Comparison of ENCODE assay signal across 2 cellular contexts in the genomic region with DNA sequence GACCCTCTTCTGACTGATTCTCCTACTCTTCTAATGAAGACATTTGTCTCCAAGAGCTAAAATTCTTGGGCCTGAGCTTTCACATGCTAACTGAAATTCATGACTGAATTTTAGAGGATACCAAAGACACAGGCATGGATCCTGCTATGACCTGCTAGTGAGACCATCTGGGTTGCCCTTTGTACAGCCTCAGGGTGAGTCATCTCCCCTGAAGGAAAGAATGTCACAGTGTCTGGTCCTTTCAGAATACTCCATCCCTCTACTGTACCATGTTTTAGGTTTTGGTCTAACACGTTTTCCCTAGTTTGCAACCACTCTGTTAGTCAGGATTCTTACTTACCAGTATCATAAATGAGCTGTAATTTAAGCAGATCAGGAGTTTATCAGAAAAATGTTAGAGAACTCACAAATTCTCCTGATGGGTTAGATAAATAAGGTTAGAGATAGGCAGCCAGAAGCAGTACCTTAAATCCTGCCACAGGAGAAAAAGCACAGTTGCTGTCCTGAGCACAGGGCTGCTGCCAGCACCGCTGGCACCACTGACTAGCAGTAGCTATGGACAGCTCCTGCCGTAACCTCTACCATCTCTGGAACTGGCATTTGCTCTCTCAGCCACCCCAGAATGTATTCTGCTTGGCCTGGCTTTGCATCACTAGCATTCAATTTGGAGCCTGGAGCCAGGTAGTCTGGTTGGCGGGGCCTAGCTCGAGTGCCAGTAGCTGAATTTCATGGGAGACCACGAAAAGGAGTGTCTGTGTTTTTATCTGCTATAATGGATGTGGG.
TF ChIP-seq lines count a peak whose summit lies in the region.

No MANE protein-coding gene starts in this region.

TF ChIP-seq in A549, 52 proteins besides CTCF, POLR2A, EP300 and RAD21:
- TF ChIP-seq FOSL2 (IDR thresholded peaks at IDR 0.05): no peak
- TF ChIP-seq FOSL2 (CRISPR knock-in tag; IDR thresholded peaks at IDR 0.05): peak; percentile 41; the same call in 1 of the 2 replicates
- TF ChIP-seq HOXB5 (CRISPR knock-in tag; IDR thresholded peaks at IDR 0.05): no peak

TF ChIP-seq in HCT116, 20 proteins besides CTCF, POLR2A, EP300 and RAD21:
- no peak for TF ChIP-seq EGR1 (IDR thresholded peaks at IDR 0.05; ENCODE audit: low read depth)
- TF ChIP-seq ELF1 (IDR thresholded peaks at IDR 0.05; ENCODE audit: borderline replicate concordance, low read depth): no peak
- TF ChIP-seq SRF (IDR thresholded peaks at IDR 0.05; ENCODE audit: low read depth): no peak
- no peak for TF ChIP-seq EZH2phosphoT487 (IDR thresholded peaks at IDR 0.05; ENCODE audit: borderline replicate concordance)
- TF ChIP-seq, protein P1, sequence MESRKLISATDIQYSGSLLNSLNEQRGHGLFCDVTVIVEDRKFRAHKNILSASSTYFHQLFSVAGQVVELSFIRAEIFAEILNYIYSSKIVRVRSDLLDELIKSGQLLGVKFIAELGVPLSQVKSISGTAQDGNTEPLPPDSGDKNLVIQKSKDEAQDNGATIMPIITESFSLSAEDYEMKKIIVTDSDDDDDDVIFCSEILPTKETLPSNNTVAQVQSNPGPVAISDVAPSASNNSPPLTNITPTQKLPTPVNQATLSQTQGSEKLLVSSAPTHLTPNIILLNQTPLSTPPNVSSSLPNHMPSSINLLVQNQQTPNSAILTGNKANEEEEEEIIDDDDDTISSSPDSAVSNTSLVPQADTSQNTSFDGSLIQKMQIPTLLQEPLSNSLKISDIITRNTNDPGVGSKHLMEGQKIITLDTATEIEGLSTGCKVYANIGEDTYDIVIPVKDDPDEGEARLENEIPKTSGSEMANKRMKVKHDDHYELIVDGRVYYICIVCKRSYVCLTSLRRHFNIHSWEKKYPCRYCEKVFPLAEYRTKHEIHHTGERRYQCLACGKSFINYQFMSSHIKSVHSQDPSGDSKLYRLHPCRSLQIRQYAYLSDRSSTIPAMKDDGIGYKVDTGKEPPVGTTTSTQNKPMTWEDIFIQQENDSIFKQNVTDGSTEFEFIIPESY (IDR thresholded peaks at IDR 0.05; ENCODE audit: extremely low read depth, insufficient replicate concordance, low read length): no peak
- no peak for TF ChIP-seq SIN3A (IDR thresholded peaks at IDR 0.05; ENCODE audit: low read depth)
- TF ChIP-seq YY1 (IDR thresholded peaks at IDR 0.05; ENCODE audit: extremely low read depth, insufficient replicate concordance, low read depth, low read length): no peak
- no peak for TF ChIP-seq EZH2 (IDR thresholded peaks at IDR 0.05)
- no peak for TF ChIP-seq POLR2AphosphoS5 (IDR thresholded peaks at IDR 0.05; ENCODE audit: low read depth, low read length)
TF ChIP-seq in HCT116: peak in this region for 0.
